In the genomic region with DNA sequence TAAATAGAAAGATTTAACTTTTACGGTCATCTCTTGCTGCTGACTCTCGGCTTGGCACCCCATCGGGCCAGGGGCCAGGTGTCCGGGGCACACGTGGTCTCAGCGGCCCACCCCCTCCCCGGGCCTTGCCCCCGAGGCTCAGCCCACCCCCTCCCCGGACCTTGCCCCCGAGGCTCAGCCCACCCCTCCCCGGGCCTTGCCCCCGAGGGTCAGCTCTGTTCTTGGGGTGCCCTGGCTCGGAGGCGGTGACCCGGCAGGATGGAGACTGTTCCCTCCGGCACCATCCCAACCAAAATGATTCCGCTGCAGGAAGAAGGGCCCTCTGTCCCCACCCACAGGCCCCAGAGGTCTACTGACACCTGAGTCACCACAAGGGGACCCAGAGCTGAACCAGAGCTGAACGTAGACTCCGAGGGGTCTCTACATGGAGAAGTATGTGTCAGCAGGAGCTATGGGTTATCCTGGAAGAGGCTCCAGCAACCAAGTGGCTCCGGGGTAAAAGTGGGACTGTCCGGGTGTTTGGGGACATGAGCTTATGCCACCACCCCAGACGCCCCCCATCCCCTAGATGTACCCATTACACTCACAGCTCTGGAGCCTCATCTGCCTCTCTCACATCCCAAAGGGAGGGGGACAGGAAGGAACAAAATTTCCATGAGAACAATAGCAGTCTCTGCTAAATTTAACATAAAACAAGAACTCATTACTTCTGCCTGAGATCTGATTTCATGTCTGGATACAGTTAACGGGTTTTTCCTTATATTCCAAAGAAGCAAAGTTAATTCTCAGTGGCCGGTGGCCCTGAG, we compare ENCODE assay signal across 29 cellular contexts.
"Had no signal": no experiment of that assay in that cellular context is flagged by ENCODE, and none has a peak within 500 bp of the region (broad histone marks: within the 10 kb centered on the region; RNA-seq: fewer than 3 reads in every experiment).

No MANE protein-coding gene starts in this region.

- ATAC-seq: effector memory CD8-positive, alpha-beta T cell; gastroesophageal sphincter; left lung; lower lobe of right lung; sciatic nerve; stimulated activated naive B cell treated with anti-CD40 and anti-IgM and Interleukin-4, amounts not matched to agents 10 μg/mL and 1 μg/mL and 100 μg/mL, for 72 hours had no signal

- H3K4me3 Mint-ChIP-seq: activated naive CD4-positive, alpha-beta T cell treated with anti-CD3 and anti-CD28 coated beads for 36 hours; activated naive CD8-positive, alpha-beta T cell treated with anti-CD3 and anti-CD28 coated beads for 36 hours; activated T-helper 1 cell treated with anti-CD3 and anti-CD28 coated beads, Interleukin-12 subunit alpha, Interleukin-12 subunit beta, Interleukin-2, Interleukin-4 antibody, amounts not matched to agents 30 ng/mL and 10 ng/mL and 1 ng/mL, durations not matched to agents 14 hours and 24 hours and 36 hours; effector memory CD8-positive, alpha-beta T cell; nephron; stimulated activated naive B cell treated with anti-CD40 and anti-IgM and Interleukin-4, amounts not matched to agents 10 μg/mL and 1 μg/mL and 100 μg/mL, for 72 hours; T-helper 2 cell treated with Interferon-gamma antibody and Interleukin-4, amounts not matched to agents 5 μg/mL and 100 μg/mL, for 36 hours had no signal

- H3K9me3 ChIP-seq: adrenal gland, ascending aorta, gastroesophageal sphincter, left lung, lower lobe of right lung, ovary, prostate gland, thoracic aorta had no signal

- H3K36me3 Mint-ChIP-seq: activated naive CD8-positive, alpha-beta T cell treated with anti-CD3 and anti-CD28 coated beads for 36 hours had no signal

- H3K27me3 ChIP-seq: adrenal gland, ascending aorta, gastroesophageal sphincter, left lung, ovary had no signal

- H3K36me3 ChIP-seq: adrenal gland, ascending aorta, gastroesophageal sphincter, left lung, lower lobe of right lung, ovary, prostate gland, thoracic aorta had no signal

- H3K27ac ChIP-seq: adrenal gland, ascending aorta, gastroesophageal sphincter, left lung, lower lobe of right lung, ovary, prostate gland, skin epidermis, thoracic aorta had no signal

- H3K9me3 Mint-ChIP-seq: activated naive CD4-positive, alpha-beta T cell treated with anti-CD3 and anti-CD28 coated beads for 36 hours; activated naive CD8-positive, alpha-beta T cell treated with anti-CD3 and anti-CD28 coated beads for 36 hours; activated T-helper 1 cell treated with anti-CD3 and anti-CD28 coated beads, Interleukin-12 subunit alpha, Interleukin-12 subunit beta, Interleukin-2, Interleukin-4 antibody, amounts not matched to agents 30 ng/mL and 10 ng/mL and 1 ng/mL, durations not matched to agents 14 hours and 24 hours and 36 hours; effector memory CD8-positive, alpha-beta T cell; nephron; stimulated activated naive B cell treated with anti-CD40 and anti-IgM and Interleukin-4, amounts not matched to agents 10 μg/mL and 1 μg/mL and 100 μg/mL, for 72 hours; T-helper 2 cell treated with Interferon-gamma antibody and Interleukin-4, amounts not matched to agents 5 μg/mL and 100 μg/mL, for 36 hours had no signal

- DNase-seq: activated CD4-positive, alpha-beta T cell treated with anti-CD3 and anti-CD28 coated beads for 4 hours; activated CD4-positive, alpha-beta T cell treated with anti-CD3 and anti-CD28 coated beads, Interleukin-2, amount 50 U/mL, for 48 hours; activated CD8-positive, alpha-beta memory T cell treated with anti-CD3 and anti-CD28 coated beads, Interleukin-2, amount 50 U/mL, for 4 hours; activated effector memory CD4-positive, alpha-beta T cell treated with anti-CD3 and anti-CD28 coated beads, Interleukin-2, amount 50 U/mL, for 16 hours; activated naive CD4-positive, alpha-beta T cell treated with anti-CD3 and anti-CD28 coated beads for 36 hours; activated naive CD8-positive, alpha-beta T cell treated with anti-CD3 and anti-CD28 coated beads for 36 hours; activated T-cell treated with anti-CD3 and anti-CD28 coated beads, Interleukin-2, amount 50 U/mL, for 1 hour; adrenal gland; cortex of kidney; effector memory CD8-positive, alpha-beta T cell; kidney glomerular epithelial cell; left lung; lower lobe of right lung; ovary; retina; stimulated activated CD4-positive, alpha-beta T cell treated with anti-CD3 and anti-CD28 coated beads, Interleukin-1b, Interleukin-23, amount 100 ng/mL, for 48 hours; stimulated activated CD4-positive, alpha-beta T cell treated with anti-CD3 and anti-CD28 coated beads, Interleukin-4, amount 100 ng/mL, for 4 hours; stimulated activated naive B cell treated with anti-CD40 and anti-IgM and Interleukin-4, amounts not matched to agents 10 μg/mL and 1 μg/mL and 100 μg/mL, for 72 hours; T-helper 1 cell; trophoblast cell had no signal

- H3K4me3 ChIP-seq: adrenal gland, ascending aorta, gastroesophageal sphincter, left lung, lower lobe of right lung, ovary, prostate gland, skin epidermis, thoracic aorta had no signal

- H3K27me3 Mint-ChIP-seq: activated naive CD8-positive, alpha-beta T cell treated with anti-CD3 and anti-CD28 coated beads for 36 hours; effector memory CD8-positive, alpha-beta T cell; stimulated activated naive B cell treated with anti-CD40 and anti-IgM and Interleukin-4, amounts not matched to agents 10 μg/mL and 1 μg/mL and 100 μg/mL, for 72 hours had no signal

- H3K4me1 ChIP-seq: adrenal gland had no signal

- H3K27ac Mint-ChIP-seq: activated naive CD4-positive, alpha-beta T cell treated with anti-CD3 and anti-CD28 coated beads for 36 hours; activated naive CD8-positive, alpha-beta T cell treated with anti-CD3 and anti-CD28 coated beads for 36 hours; activated T-helper 1 cell treated with anti-CD3 and anti-CD28 coated beads, Interleukin-12 subunit alpha, Interleukin-12 subunit beta, Interleukin-2, Interleukin-4 antibody, amounts not matched to agents 30 ng/mL and 10 ng/mL and 1 ng/mL, durations not matched to agents 14 hours and 24 hours and 36 hours; effector memory CD8-positive, alpha-beta T cell; stimulated activated naive B cell treated with anti-CD40 and anti-IgM and Interleukin-4, amounts not matched to agents 10 μg/mL and 1 μg/mL and 100 μg/mL, for 72 hours; T-helper 2 cell treated with Interferon-gamma antibody and Interleukin-4, amounts not matched to agents 5 μg/mL and 100 μg/mL, for 36 hours had no signal
